In the genomic region with DNA sequence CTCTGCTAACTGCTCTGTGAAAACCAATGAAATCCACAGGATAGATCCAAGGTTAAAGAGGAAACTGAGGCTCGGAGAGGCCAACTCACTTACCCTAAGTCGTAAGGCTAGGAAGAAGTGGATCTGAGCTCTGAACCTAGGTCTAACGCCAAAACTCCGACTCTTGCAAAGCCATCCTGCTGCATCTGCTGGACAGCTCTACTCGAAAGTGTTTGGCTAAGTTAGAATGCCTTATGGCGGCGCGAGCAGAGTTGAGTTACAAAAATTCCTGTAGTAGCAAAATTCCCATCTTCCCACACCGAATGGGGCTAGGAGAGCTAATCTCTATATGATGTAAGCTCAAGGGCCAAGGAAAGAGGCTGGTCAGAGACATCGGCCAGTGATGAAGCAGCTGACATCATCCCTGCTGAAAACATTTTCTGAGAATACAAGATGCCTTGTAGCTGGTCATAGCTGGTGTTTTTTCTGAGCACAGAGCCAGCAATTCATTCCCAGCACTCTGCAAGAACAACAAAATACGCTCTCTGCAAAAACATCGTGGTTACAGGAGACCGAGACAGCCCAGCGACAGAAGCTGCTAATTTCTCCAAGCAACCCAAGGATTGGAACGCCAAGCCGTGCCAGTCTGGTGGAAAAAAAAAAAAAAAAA, we compare ENCODE assay signal across 1 cellular context.
TF ChIP-seq lines count a peak whose summit lies in the region.

No MANE protein-coding gene starts in this region.

TF ChIP-seq in H1, 55 proteins besides CTCF, POLR2A, EP300 and RAD21:
- TF ChIP-seq ZNF274 (IDR thresholded peaks at IDR 0.05; ENCODE audit: borderline replicate concordance, extremely low read depth, low read length) (no peak), CBX8 (IDR thresholded peaks at IDR 0.05; ENCODE audit: borderline replicate concordance, low read depth, low read length) (no peak), ASH2L (IDR thresholded peaks at IDR 0.05; ENCODE audit: low read length) (no peak), KDM1A (IDR thresholded peaks at IDR 0.05; ENCODE audit: borderline replicate concordance, low read length) (no peak), CHD2 (IDR thresholded peaks at IDR 0.05; ENCODE audit: low read length) (no peak), TAF7 (optimal IDR thresholded peaks at IDR 0.05; ENCODE audit: borderline replicate concordance, low read depth, low read length) (no peak), CTBP2 (IDR thresholded peaks at IDR 0.05; ENCODE audit: borderline replicate concordance, insufficient read depth, insufficient read length, low read length) (no peak), JUND (IDR thresholded peaks at IDR 0.05; ENCODE audit: low read length) (no peak), SIRT6 (IDR thresholded peaks at IDR 0.05; ENCODE audit: low read length) (no peak)
- TF ChIP-seq, protein P1, sequence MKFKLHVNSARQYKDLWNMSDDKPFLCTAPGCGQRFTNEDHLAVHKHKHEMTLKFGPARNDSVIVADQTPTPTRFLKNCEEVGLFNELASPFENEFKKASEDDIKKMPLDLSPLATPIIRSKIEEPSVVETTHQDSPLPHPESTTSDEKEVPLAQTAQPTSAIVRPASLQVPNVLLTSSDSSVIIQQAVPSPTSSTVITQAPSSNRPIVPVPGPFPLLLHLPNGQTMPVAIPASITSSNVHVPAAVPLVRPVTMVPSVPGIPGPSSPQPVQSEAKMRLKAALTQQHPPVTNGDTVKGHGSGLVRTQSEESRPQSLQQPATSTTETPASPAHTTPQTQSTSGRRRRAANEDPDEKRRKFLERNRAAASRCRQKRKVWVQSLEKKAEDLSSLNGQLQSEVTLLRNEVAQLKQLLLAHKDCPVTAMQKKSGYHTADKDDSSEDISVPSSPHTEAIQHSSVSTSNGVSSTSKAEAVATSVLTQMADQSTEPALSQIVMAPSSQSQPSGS (IDR thresholded peaks at IDR 0.05; ENCODE audit: low read length): no peak
